In the genomic region with DNA sequence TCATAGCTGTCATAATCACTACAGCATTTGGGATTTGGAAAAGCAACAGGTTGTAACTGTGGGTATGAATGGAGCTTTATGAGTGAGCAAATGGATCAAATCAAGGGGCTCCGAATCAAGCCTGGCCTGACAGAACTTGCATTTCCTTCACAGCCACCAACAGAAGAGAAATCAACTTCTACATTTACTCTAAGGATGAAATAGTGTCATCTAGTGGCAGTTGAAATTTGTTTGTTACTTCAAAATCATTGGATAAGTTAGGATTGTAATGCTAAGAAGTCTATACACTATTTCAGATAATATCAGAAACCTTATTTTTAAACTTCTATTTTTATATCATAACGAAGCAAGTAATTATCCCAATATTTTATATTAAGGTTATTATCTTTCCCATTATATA, we compare ENCODE assay signal across 13 cellular contexts. TPM values are rescaled to one million over a fixed set of nuclear protein-coding genes. Genes with fewer than 3 reads are reported as not detected.
DNase-seq lines count a peak whose midpoint lies in the region; ATAC-seq and TF ChIP-seq lines count a peak whose summit lies in the region.
"Had no signal": no experiment of that assay in that cellular context is flagged by ENCODE, and none has a peak within 500 bp of the region (broad histone marks: within the 10 kb centered on the region; RNA-seq: fewer than 3 reads in every experiment).

No MANE protein-coding gene starts in this region.

- ATAC-seq in HG02642 (IDR thresholded peaks at IDR 0.05; ENCODE audit: poor library complexity, unreplicated experiment) (no peak), GM19467 (IDR thresholded peaks at IDR 0.05; ENCODE audit: unreplicated experiment) (no peak), HG03521 (IDR thresholded peaks at IDR 0.05; ENCODE audit: unreplicated experiment) (no peak)

- no peaks in the 10 kb centered on the region for H3K9me3 ChIP-seq in osteoblast (ENCODE audit: low read depth, low read length)

- no peaks in the 10 kb centered on the region for H4K20me1 ChIP-seq in KMS-11 (ENCODE audit: insufficient read depth)
- H4K20me1 ChIP-seq in osteoblast (ENCODE audit: insufficient read depth, low read length), result no peaks in the 10 kb centered on the region

- H3K27ac ChIP-seq in KMS-11 (no peak overlapping the region), osteoblast (ENCODE audit: low read depth, low read length) (no peak overlapping the region)

- no peaks in the 10 kb centered on the region for H3K4me1 Mint-ChIP-seq in chondrocyte (ENCODE audit: low read depth)

- H3K9ac ChIP-seq in KMS-11, result no peak overlapping the region

- no peaks in the 10 kb centered on the region for H3K9me3 Mint-ChIP-seq in chondrocyte (ENCODE audit: low read depth)

- DNase-seq in GM03348 (ENCODE audit: low spot score) (peak; percentile 8), chondrocyte (ENCODE audit: low spot score) (no peak), osteoblast (ENCODE audit: insufficient read length, low spot score, missing footprints) (no peak), cerebellar nuclear complex (lab: John Stamatoyannopoulos, UW) (no peak)
- DNase-seq: amniotic stem cell, islet precursor cell, NCI-H2171, SW 1271 had no signal

- peaks cover 8% of the 10 kb centered on the region for H3K27me3 Mint-ChIP-seq in chondrocyte (ENCODE audit: low read depth)
- H3K27me3 Mint-ChIP-seq: progenitor cell of endocrine pancreas had no signal

- H3K27me3 ChIP-seq in KMS-11 (ENCODE audit: insufficient read depth, low read depth) (no peaks in the 10 kb centered on the region), osteoblast (ENCODE audit: insufficient read depth, low read length) (no peaks in the 10 kb centered on the region)

- H3K4me3 Mint-ChIP-seq in chondrocyte (ENCODE audit: unreplicated experiment), result no peak overlapping the region

- TF ChIP-seq CTCF in KMS-11 (conservative IDR thresholded peaks at IDR 0.05; ENCODE audit: low read depth, low read length) (0 out of 2 replicates have a peak, but pooled peaks have one; percentile 24), chondrocyte (IDR thresholded peaks at IDR 0.05) (peak; percentile 67), osteoblast (IDR thresholded peaks at IDR 0.05; ENCODE audit: extremely low read depth, low read depth, low read length) (peak; percentile 40)

- no peak overlapping the region for H3K27ac Mint-ChIP-seq in chondrocyte (ENCODE audit: unreplicated experiment)
- H3K27ac Mint-ChIP-seq: progenitor cell of endocrine pancreas had no signal

- H3K79me2 ChIP-seq in KMS-11 (ENCODE audit: insufficient read depth, low read depth) (no peaks in the 10 kb centered on the region), osteoblast (ENCODE audit: insufficient read depth, low read length) (no peaks in the 10 kb centered on the region)

- H3K4me2 ChIP-seq in KMS-11, result no peak overlapping the region
- H3K4me2 ChIP-seq in osteoblast (ENCODE audit: insufficient read depth, low read length), result no peak overlapping the region

- H2AFZ ChIP-seq in KMS-11 (ENCODE audit: low read depth), result no peak overlapping the region
- H2AFZ ChIP-seq in osteoblast (ENCODE audit: low read length), result peak overlapping the region; percentile 46

- H3K4me1 ChIP-seq in KMS-11 (ENCODE audit: low read depth, poor library complexity, severe bottlenecking) (no peaks in the 10 kb centered on the region), osteoblast (ENCODE audit: insufficient read depth, low read length) (no peaks in the 10 kb centered on the region)

- H3K36me3 Mint-ChIP-seq in chondrocyte (ENCODE audit: low read depth), result no peaks in the 10 kb centered on the region

- no peak overlapping the region for H3K4me3 ChIP-seq in KMS-11 (IDR thresholded peaks at IDR 0.05; ENCODE audit: insufficient read depth, low read depth, low read length)
- no peak overlapping the region for H3K4me3 ChIP-seq in osteoblast (ENCODE audit: insufficient read depth, low read length)

- no peaks in the 10 kb centered on the region for H3K36me3 ChIP-seq in KMS-11 (ENCODE audit: insufficient read depth)
- H3K36me3 ChIP-seq in osteoblast (ENCODE audit: insufficient read depth, low read length), result no peaks in the 10 kb centered on the region

RNA-seq across cellular contexts. Expression of a gene that starts 10.7 kb away (rescaled TPM):
- total RNA-seq in chondrocyte, result 0.31 to 0.85 TPM (median 0.50 TPM) in 3 replicates
- total RNA-seq in osteoblast, result 0.36 and 0.59 TPM in 2 replicates
